Comparison of ENCODE assay signal across 1 cellular context in genomic region chr3:196997311-196997710, GRCh38.
TF ChIP-seq lines count a peak whose summit lies in the region.

No MANE protein-coding gene starts in this region.

TF ChIP-seq in H1, 55 proteins besides CTCF, POLR2A, EP300 and RAD21:
- TF ChIP-seq CBX5 (IDR thresholded peaks at IDR 0.05; ENCODE audit: low read depth, low read length) (no peak), EZH2 (IDR thresholded peaks at IDR 0.05; ENCODE audit: low read depth, low read length, severe bottlenecking) (no peak), PHF8 (conservative IDR thresholded peaks at IDR 0.05; ENCODE audit: low read depth, low read length) (no peak), SP4 (IDR thresholded peaks at IDR 0.05; ENCODE audit: low read length) (no peak), TBP (IDR thresholded peaks at IDR 0.05; ENCODE audit: low read depth, low read length) (no peak), SRF (IDR thresholded peaks at IDR 0.05; ENCODE audit: low read depth, low read length) (no peak), SAP30 (IDR thresholded peaks at IDR 0.05; ENCODE audit: insufficient read depth, insufficient replicate concordance, low read length) (no peak), USF2 (IDR thresholded peaks at IDR 0.05; ENCODE audit: low read length) (no peak), POLR2AphosphoS5 (IDR thresholded peaks at IDR 0.05; ENCODE audit: low read depth, low read length) (no peak), RXRA (IDR thresholded peaks at IDR 0.05; ENCODE audit: insufficient read depth, low read depth, low read length) (no peak), KDM5A (IDR thresholded peaks at IDR 0.05; ENCODE audit: low read length) (no peak)
